ENCODE assay signal across 30 cellular contexts in genomic region chr13:51684076-51684475, GRCh38.
DNase-seq lines count a peak whose midpoint lies in the region; ATAC-seq, FAIRE-seq and TF ChIP-seq lines count a peak whose summit lies in the region.
"Had no signal": no experiment of that assay in that cellular context is flagged by ENCODE, and none has a peak within 500 bp of the region (broad histone marks: within the 10 kb centered on the region; RNA-seq: fewer than 3 reads in every experiment).

No MANE protein-coding gene starts in this region.

- H3K4me1 Mint-ChIP-seq in astrocyte (ENCODE audit: low read depth, unreplicated experiment), result peaks cover 47% of the 10 kb centered on the region

- no TSS peak for BruUV-seq in A673 (replicated peaks; lab: Mats Ljungman, UMichigan)

- in situ Hi-C loops in GM13977 (cut with MboI; ENCODE audit: low pct_unique_long_range_greater_than_20kb, low sequenced_read_pairs, unreplicated experiment), result no loop called here

- H3K4me3 Mint-ChIP-seq in astrocyte (ENCODE audit: unreplicated experiment), result no peak overlapping the region
- H3K4me3 Mint-ChIP-seq: activated CD8-positive, alpha-beta T cell treated with anti-CD3 and anti-CD28 coated beads, Interleukin-2, amount 10 ng/mL, durations not matched to agents 7 days and 5 days; endodermal cell had no signal

- H3K79me2 ChIP-seq in astrocyte (ENCODE audit: insufficient read depth, low read length), result peaks cover 44% of the 10 kb centered on the region

- no peak overlapping the region for H3K27ac ChIP-seq in A673 (ENCODE audit: low read depth, low read length, poor library complexity, severe bottlenecking)
- no peak overlapping the region for H3K27ac ChIP-seq in astrocyte (ENCODE audit: low read depth, low read length)
- H3K27ac ChIP-seq: BLaER1 treated with 17β-estradiol and CSF1 and Interleukin-3, amounts not matched to agents 10 nM and 100 nM; coronary artery; foreskin keratinocyte; Peyer's patch; SJCRH30; upper lobe of right lung had no signal

- no peaks in the 10 kb centered on the region for H3K9me3 Mint-ChIP-seq in astrocyte (ENCODE audit: unreplicated experiment)
- H3K9me3 Mint-ChIP-seq: endodermal cell had no signal

- H3K4me3 ChIP-seq in A673 (ENCODE audit: low read depth, low read length, poor library complexity, severe bottlenecking) (no peak overlapping the region), astrocyte (ENCODE audit: insufficient read depth, low read depth, low read length) (no peak overlapping the region)
- H3K4me3 ChIP-seq: BLaER1 treated with 17β-estradiol and CSF1 and Interleukin-3, amounts not matched to agents 10 nM and 100 nM; coronary artery; Peyer's patch; SJCRH30; skin epidermis; upper lobe of right lung had no signal

- peaks cover 19% of the 10 kb centered on the region for H4K20me1 ChIP-seq in astrocyte (ENCODE audit: insufficient read depth, low read length)

- DNase-seq in A673 (ENCODE audit: low spot score), result peak; percentile 27
- DNase-seq in GM04503 (ENCODE audit: low read depth), result peak; percentile 55
- DNase-seq in astrocyte (ENCODE audit: low read depth), result peak; percentile 59
- peak; percentile 86 for DNase-seq in fibroblast of peridontal ligament (ENCODE audit: extremely low read depth)
- no peak for DNase-seq in GM13977 (ENCODE audit: low spot score)
- DNase-seq: activated CD4-positive, alpha-beta T cell treated with anti-CD3 and anti-CD28 coated beads for 1 hour; activated CD8-positive, alpha-beta T cell treated with anti-CD3 and anti-CD28 coated beads, Interleukin-2, amount 10 ng/mL, durations not matched to agents 7 days and 5 days; activated gamma-delta T cell treated with Interleukin-2 at 50 U/mL for 16 hours; activated T-cell treated with anti-CD3 and anti-CD28 coated beads for 4 hours; COR-L47; foreskin keratinocyte; KG1; mesenchymal stem cell; NCI-H2171; NCI-H526 treated with DMSO at 0.1 percent for 48 hours; Peyer's patch; SJCRH30; stimulated activated CD4-positive, alpha-beta T cell treated with anti-CD3 and anti-CD28 coated beads, Interleukin-2, amount 100 ng/mL, for 24 hours; substantia nigra; upper lobe of right lung had no signal

- no peak overlapping the region for H3K9ac ChIP-seq in astrocyte (ENCODE audit: low read length)
- H3K9ac ChIP-seq: BLaER1 treated with 17β-estradiol and CSF1 and Interleukin-3, amounts not matched to agents 10 nM and 100 nM had no signal

- H3K27ac Mint-ChIP-seq in astrocyte (ENCODE audit: unreplicated experiment), result no peak overlapping the region
- H3K27ac Mint-ChIP-seq: activated CD8-positive, alpha-beta T cell treated with anti-CD3 and anti-CD28 coated beads, Interleukin-2, amount 10 ng/mL, durations not matched to agents 7 days and 5 days; endodermal cell had no signal

- H3K27me3 Mint-ChIP-seq in astrocyte (ENCODE audit: low read depth, unreplicated experiment), result no peaks in the 10 kb centered on the region

- TF ChIP-seq CTCF in A673 (conservative IDR thresholded peaks at IDR 0.05; ENCODE audit: low read depth, low read length), result no peak
- no peak for TF ChIP-seq CTCF in astrocyte (IDR thresholded peaks at IDR 0.05; ENCODE audit: insufficient read depth, low read depth, low read length)
- no peak for TF ChIP-seq CTCF in GM13977 (IDR thresholded peaks at IDR 0.05; ENCODE audit: extremely low read depth, insufficient read depth, missing control alignments)

- ATAC-seq in GM21528 (IDR thresholded peaks at IDR 0.05; ENCODE audit: low FRiP score, unreplicated experiment) (no peak), GM18867 (IDR thresholded peaks at IDR 0.05; ENCODE audit: unreplicated experiment) (no peak), HG03045 (IDR thresholded peaks at IDR 0.05; ENCODE audit: unreplicated experiment) (no peak)
- ATAC-seq: activated CD8-positive, alpha-beta T cell treated with anti-CD3 and anti-CD28 coated beads, Interleukin-2, amount 10 ng/mL, durations not matched to agents 7 days and 5 days; foreskin keratinocyte; upper lobe of right lung had no signal

- POLR2A ChIA-PET in A673 (lab: Charles Lee; ENCODE audit: low non-redundant PET), result no interaction called here

- H3K4me2 ChIP-seq in astrocyte (ENCODE audit: low read length), result no peak overlapping the region
- H3K4me2 ChIP-seq: BLaER1 treated with 17β-estradiol and CSF1 and Interleukin-3, amounts not matched to agents 10 nM and 100 nM had no signal

- H2AFZ ChIP-seq in astrocyte (ENCODE audit: low read depth, low read length), result no peak overlapping the region

- H3K9me3 ChIP-seq in A673 (ENCODE audit: low read depth, low read length, poor library complexity, severe bottlenecking) (no peaks in the 10 kb centered on the region), astrocyte (ENCODE audit: insufficient read depth, low read depth, low read length) (no peaks in the 10 kb centered on the region)
- H3K9me3 ChIP-seq: BLaER1 treated with 17β-estradiol and CSF1 and Interleukin-3, amounts not matched to agents 10 nM and 100 nM; Peyer's patch; SJCRH30; upper lobe of right lung had no signal

- H3K4me1 ChIP-seq in A673 (ENCODE audit: insufficient read depth, low read length, poor library complexity, severe bottlenecking) (peaks cover 35% of the 10 kb centered on the region), astrocyte (ENCODE audit: insufficient read depth, low read length) (peaks cover 22% of the 10 kb centered on the region)
- H3K4me1 ChIP-seq: Peyer's patch, upper lobe of right lung had no signal

- H3K27me3 ChIP-seq in A673 (replicated peaks; ENCODE audit: insufficient read depth, low read depth, low read length, poor library complexity), result no peaks in the 10 kb centered on the region
- H3K27me3 ChIP-seq in astrocyte (ENCODE audit: insufficient read depth, low read length), result no peaks in the 10 kb centered on the region
- H3K27me3 ChIP-seq: BLaER1 treated with 17β-estradiol and CSF1 and Interleukin-3, amounts not matched to agents 10 nM and 100 nM; foreskin keratinocyte; Peyer's patch; SJCRH30; upper lobe of right lung had no signal

- intact Hi-C loops in A673 (cut with micrococcal nuclease; ENCODE audit: unreplicated experiment), result no loop called here

- H3K36me3 Mint-ChIP-seq in astrocyte (ENCODE audit: low read depth, unreplicated experiment), result peaks cover 4% of the 10 kb centered on the region

- FAIRE-seq in astrocyte (lab: Jason Lieb, UNC), result no peak
- FAIRE-seq: H1, HTR-8/SVneo, TTC549 had no signal

- H3K36me3 ChIP-seq in A673 (ENCODE audit: insufficient read depth, low read length, poor library complexity, severe bottlenecking) (no peaks in the 10 kb centered on the region), astrocyte (ENCODE audit: insufficient read depth, low read length) (no peaks in the 10 kb centered on the region)
- H3K36me3 ChIP-seq: Peyer's patch, upper lobe of right lung had no signal

- CTCF ChIA-PET in A673 (lab: Charles Lee), result no interaction called here
